Comparison of ENCODE assay signal across 9 cellular contexts in the genomic region with DNA sequence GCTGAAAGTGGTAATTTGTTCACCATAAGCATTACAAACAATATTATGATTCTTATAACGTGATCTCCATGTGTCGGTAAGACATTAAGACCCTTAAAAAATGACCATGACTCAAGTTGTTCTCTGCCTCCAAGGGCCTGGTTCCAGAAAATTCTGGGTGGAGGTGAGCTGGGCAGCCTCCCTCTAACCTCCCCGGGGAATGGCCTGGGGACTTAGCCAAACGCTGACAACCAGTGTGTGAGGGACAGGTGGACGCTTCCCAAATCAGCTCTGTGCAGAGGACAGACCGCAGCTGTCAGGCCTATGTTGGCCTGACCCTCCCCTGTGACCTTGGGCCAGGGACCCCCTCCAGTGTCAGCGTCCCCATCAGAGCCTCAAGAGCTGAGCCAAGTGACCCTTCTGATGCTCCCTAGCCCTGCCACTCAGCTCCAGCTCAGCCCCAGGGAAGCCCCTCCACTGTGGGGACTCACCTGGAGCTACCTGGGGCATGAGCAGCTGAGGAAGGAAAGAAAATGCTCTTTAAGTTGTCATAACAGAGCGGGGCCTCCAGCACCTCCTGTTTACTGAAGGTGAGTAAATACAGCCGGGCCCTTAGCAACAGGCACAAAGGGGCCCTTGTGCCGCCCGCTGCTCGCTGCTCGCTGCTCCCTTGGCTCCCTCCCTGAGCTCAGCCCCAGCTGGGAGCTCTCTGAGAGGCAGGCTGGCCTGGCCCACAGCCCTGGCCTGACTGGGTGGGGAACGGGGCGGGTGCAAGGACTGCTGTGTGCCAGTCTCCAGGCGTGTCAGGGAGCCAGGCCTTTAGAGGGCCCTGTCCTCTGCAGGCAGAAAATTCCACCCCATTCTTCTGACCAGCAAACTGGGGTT.
DNase-seq lines count a peak whose midpoint lies in the region; ATAC-seq, FAIRE-seq and TF ChIP-seq lines count a peak whose summit lies in the region.
"Had no signal": no experiment of that assay in that cellular context is flagged by ENCODE, and none has a peak within 500 bp of the region (broad histone marks: within the 10 kb centered on the region; RNA-seq: fewer than 3 reads in every experiment).

No MANE protein-coding gene starts in this region.

- in situ Hi-C loops in SK-MEL-5 (cut with HindIII; ENCODE audit: low pct_unique_long_range_greater_than_20kb, low sequenced_read_pairs): no loop called here

- no peaks in the 10 kb centered on the region for H3K36me3 ChIP-seq in iPS-20b (ENCODE audit: insufficient read depth, low read depth, low read length)
- H3K36me3 ChIP-seq in smooth muscle cell (ENCODE audit: low read depth): no peaks in the 10 kb centered on the region
- no peaks in the 10 kb centered on the region for H3K36me3 ChIP-seq in SK-N-SH (replicated peaks in 1 of 2; ENCODE audit: control insufficient read depth in 1 of 2, insufficient read depth in 2 of 2, low read length in 1 of 2)
- no peaks in the 10 kb centered on the region for H3K36me3 ChIP-seq in CD8-positive, alpha-beta T cell (ENCODE audit: insufficient read depth, low read length)

- TF ChIP-seq RAD21 in SK-N-SH (IDR thresholded peaks at IDR 0.05; ENCODE audit: low read length): no peak

- POLR2A ChIA-PET in SK-N-SH (lab: Yijun Ruan, JAX): no interaction called here
- POLR2A ChIA-PET in CD8-positive, alpha-beta T cell (lab: Charles Lee): no interaction called here

- H3K9ac ChIP-seq in iPS-20b (ENCODE audit: low read depth, low read length) (peak overlapping the region; percentile 25; the same call in 1 of the 2 replicates), smooth muscle cell (ENCODE audit: low read depth) (no peak overlapping the region), SK-N-SH (no peak overlapping the region)

- no peak for TF ChIP-seq CTCF in smooth muscle cell (IDR thresholded peaks at IDR 0.05; ENCODE audit: borderline replicate concordance, insufficient read depth, poor library complexity, severe bottlenecking)
- TF ChIP-seq CTCF in SK-N-SH (IDR thresholded peaks at IDR 0.05): no peak
- TF ChIP-seq CTCF in CD8-positive, alpha-beta T cell (IDR thresholded peaks at IDR 0.05): no peak

- FAIRE-seq in GM12891 (lab: Jason Lieb, UNC): no peak

- H3K36me3 Mint-ChIP-seq in activated T-helper 1 cell treated with anti-CD3 and anti-CD28 coated beads, Interleukin-12 subunit alpha, Interleukin-12 subunit beta, Interleukin-2, Interleukin-4 antibody, amounts not matched to agents 30 ng/mL and 10 ng/mL and 1 ng/mL, durations not matched to agents 14 hours and 24 hours and 36 hours (ENCODE audit: low read depth): no peaks in the 10 kb centered on the region
- no peaks in the 10 kb centered on the region for H3K36me3 Mint-ChIP-seq in CD8-positive, alpha-beta T cell
- H3K36me3 Mint-ChIP-seq: activated naive CD8-positive, alpha-beta T cell treated with anti-CD3 and anti-CD28 coated beads, Interleukin-2, amount 10 ng/mL, durations not matched to agents 7 days and 5 days had no signal

- H3K4me1 ChIP-seq in iPS-20b (ENCODE audit: insufficient read depth, low read length) (peaks cover 20% of the 10 kb centered on the region; the same call in 1 of the 2 replicates), smooth muscle cell (ENCODE audit: low read depth) (peaks cover 8% of the 10 kb centered on the region), SK-N-SH (ENCODE audit: control insufficient read depth in 1 of 2, insufficient read depth in 2 of 2, low read depth in 1 of 2, low read length in 1 of 2) (peaks cover 0 to 25% of the 10 kb centered on the region in 2 experiments; a peak in 1 of 4 replicates)
- no peaks in the 10 kb centered on the region for H3K4me1 ChIP-seq in CD8-positive, alpha-beta T cell (ENCODE audit: insufficient read depth, low read length)

- H3K4me1 Mint-ChIP-seq in activated T-helper 1 cell treated with anti-CD3 and anti-CD28 coated beads, Interleukin-12 subunit alpha, Interleukin-12 subunit beta, Interleukin-2, Interleukin-4 antibody, amounts not matched to agents 30 ng/mL and 10 ng/mL and 1 ng/mL, durations not matched to agents 14 hours and 24 hours and 36 hours (ENCODE audit: low read depth): no peaks in the 10 kb centered on the region
- H3K4me1 Mint-ChIP-seq in CD8-positive, alpha-beta T cell (ENCODE audit: low read depth): no peaks in the 10 kb centered on the region

- CTCF ChIA-PET in SK-N-SH (lab: Yijun Ruan, JAX): interaction anchor here (0.6 to 2.7 kb wide), 5 partner anchors 9 to 354 kb away, joined by 3 to 12 read pairs (median 4); no protein-coding TSS in a partner anchor
- CTCF ChIA-PET in CD8-positive, alpha-beta T cell (lab: Charles Lee): interaction anchor here (1.1 to 1.3 kb wide), 2 partner anchors 8 to 184 kb away, joined by 3 read pairs; no protein-coding TSS in a partner anchor

- H3K79me2 ChIP-seq in smooth muscle cell (ENCODE audit: low read depth) (no peaks in the 10 kb centered on the region), SK-N-SH (ENCODE audit: insufficient read depth) (no peaks in the 10 kb centered on the region)

- H3K4me2 ChIP-seq in smooth muscle cell (no peak overlapping the region), SK-N-SH (no peak overlapping the region)

- intact Hi-C loops in activated T-helper 1 cell treated with anti-CD3 and anti-CD28 coated beads, Interleukin-12 subunit alpha, Interleukin-12 subunit beta, Interleukin-2, Interleukin-4 antibody, amounts not matched to agents 30 ng/mL and 10 ng/mL and 1 ng/mL, durations not matched to agents 14 hours and 24 hours and 36 hours (cut with micrococcal nuclease): no loop called here
- intact Hi-C loops in CD8-positive, alpha-beta T cell (cut with DNase I, micrococcal nuclease): no loop called here

- H3K27ac Mint-ChIP-seq in activated T-helper 1 cell treated with anti-CD3 and anti-CD28 coated beads, Interleukin-12 subunit alpha, Interleukin-12 subunit beta, Interleukin-2, Interleukin-4 antibody, amounts not matched to agents 30 ng/mL and 10 ng/mL and 1 ng/mL, durations not matched to agents 14 hours and 24 hours and 36 hours: no peak overlapping the region
- H3K27ac Mint-ChIP-seq in CD8-positive, alpha-beta T cell: no peak overlapping the region
- H3K27ac Mint-ChIP-seq: activated naive CD8-positive, alpha-beta T cell treated with anti-CD3 and anti-CD28 coated beads, Interleukin-2, amount 10 ng/mL, durations not matched to agents 7 days and 5 days had no signal

- H3K27ac ChIP-seq in iPS-20b (ENCODE audit: low read length) (no peak overlapping the region), smooth muscle cell (ENCODE audit: low read depth) (peak overlapping the region; percentile 46), SK-N-SH (ENCODE audit: low read depth in 2 of 2, low read length in 1 of 2) (no peak overlapping the region)
- no peak overlapping the region for H3K27ac ChIP-seq in CD8-positive, alpha-beta T cell (ENCODE audit: low read depth, low read length)

- H3K9me3 ChIP-seq in iPS-20b (ENCODE audit: insufficient read depth, low read depth, low read length) (no peaks in the 10 kb centered on the region), smooth muscle cell (replicated peaks; ENCODE audit: low read depth) (no peaks in the 10 kb centered on the region), SK-N-SH (no peaks in the 10 kb centered on the region)
- no peaks in the 10 kb centered on the region for H3K9me3 ChIP-seq in CD8-positive, alpha-beta T cell (ENCODE audit: low read length)

- no peak for TF ChIP-seq EP300 in SK-N-SH (IDR thresholded peaks at IDR 0.05; ENCODE audit: borderline replicate concordance in 1 of 2, low read depth in 1 of 2, low read length in 1 of 2)

- peaks cover 8% of the 10 kb centered on the region for H3K27me3 Mint-ChIP-seq in activated T-helper 1 cell treated with anti-CD3 and anti-CD28 coated beads, Interleukin-12 subunit alpha, Interleukin-12 subunit beta, Interleukin-2, Interleukin-4 antibody, amounts not matched to agents 30 ng/mL and 10 ng/mL and 1 ng/mL, durations not matched to agents 14 hours and 24 hours and 36 hours (ENCODE audit: insufficient read depth)
- peaks cover 11% of the 10 kb centered on the region for H3K27me3 Mint-ChIP-seq in CD8-positive, alpha-beta T cell (ENCODE audit: low read depth)

- no peaks in the 10 kb centered on the region for H3K9me3 Mint-ChIP-seq in activated T-helper 1 cell treated with anti-CD3 and anti-CD28 coated beads, Interleukin-12 subunit alpha, Interleukin-12 subunit beta, Interleukin-2, Interleukin-4 antibody, amounts not matched to agents 30 ng/mL and 10 ng/mL and 1 ng/mL, durations not matched to agents 14 hours and 24 hours and 36 hours
- H3K9me3 Mint-ChIP-seq in CD8-positive, alpha-beta T cell: no peaks in the 10 kb centered on the region
- H3K9me3 Mint-ChIP-seq: activated naive CD8-positive, alpha-beta T cell treated with anti-CD3 and anti-CD28 coated beads, Interleukin-2, amount 10 ng/mL, durations not matched to agents 7 days and 5 days had no signal

- H3K9me2 ChIP-seq in SK-N-SH: no peaks in the 10 kb centered on the region

- DNase-seq in NCI-H1092 (lab: John Stamatoyannopoulos, UW) (peak; percentile 98), SK-MEL-5 (ENCODE audit: low read depth, low spot score) (peak; percentile 91), smooth muscle cell (lab: John Stamatoyannopoulos, UW; ENCODE audit: unreplicated experiment) (no peak), GM12891 (ENCODE audit: insufficient read length, low spot score) (no peak), SK-N-SH (no peak)
- no peak for DNase-seq in activated T-helper 1 cell treated with anti-CD3 and anti-CD28 coated beads, Interleukin-12 subunit alpha, Interleukin-12 subunit beta, Interleukin-2, Interleukin-4 antibody, amounts not matched to agents 30 ng/mL and 10 ng/mL and 1 ng/mL, durations not matched to agents 14 hours and 24 hours and 36 hours (ENCODE audit: low spot score)
- no peak for DNase-seq in CD8-positive, alpha-beta T cell
- DNase-seq: activated naive CD8-positive, alpha-beta T cell treated with anti-CD3 and anti-CD28 coated beads, Interleukin-2, amount 10 ng/mL, durations not matched to agents 7 days and 5 days had no signal

- H3K4me3 ChIP-seq in iPS-20b (ENCODE audit: low read length) (no peak overlapping the region), smooth muscle cell (no peak overlapping the region), SK-N-SH (ENCODE audit: low read depth in 2 of 2, low read length in 1 of 2) (no peak overlapping the region)
- H3K4me3 ChIP-seq in CD8-positive, alpha-beta T cell (ENCODE audit: low read depth, low read length): no peak overlapping the region

- TF ChIP-seq POLR2A in GM12891 (IDR thresholded peaks at IDR 0.05; ENCODE audit: low read depth, low read length): no peak

- no peak for ATAC-seq in CD8-positive, alpha-beta T cell

- WGBS in smooth muscle cell (ENCODE audit: low lambda C conversion rate): 77% methylated on average over 16 of the region's 16 CpGs
- WGBS in SK-N-SH (ENCODE audit: low lambda C conversion rate): 86% methylated on average over 9 of the region's 16 CpGs

- H3F3A ChIP-seq in smooth muscle cell (ENCODE audit: low read depth) (no peaks in the 10 kb centered on the region), SK-N-SH (replicated peaks; ENCODE audit: insufficient read depth) (no peaks in the 10 kb centered on the region)

- H2AFZ ChIP-seq in smooth muscle cell (ENCODE audit: low read depth) (no peak overlapping the region), SK-N-SH (ENCODE audit: low read depth) (no peak overlapping the region)

- H4K20me1 ChIP-seq in smooth muscle cell (ENCODE audit: low read depth): no peaks in the 10 kb centered on the region
- H4K20me1 ChIP-seq in SK-N-SH (ENCODE audit: insufficient read depth): no peaks in the 10 kb centered on the region

- no peaks in the 10 kb centered on the region for H3K27me3 ChIP-seq in iPS-20b (ENCODE audit: insufficient read depth, low read length)
- no peaks in the 10 kb centered on the region for H3K27me3 ChIP-seq in smooth muscle cell (ENCODE audit: low read depth)
- no peaks in the 10 kb centered on the region for H3K27me3 ChIP-seq in SK-N-SH (ENCODE audit: insufficient read depth)
- no peaks in the 10 kb centered on the region for H3K27me3 ChIP-seq in CD8-positive, alpha-beta T cell (ENCODE audit: insufficient read depth, low read length)

- H3K4me3 Mint-ChIP-seq in activated T-helper 1 cell treated with anti-CD3 and anti-CD28 coated beads, Interleukin-12 subunit alpha, Interleukin-12 subunit beta, Interleukin-2, Interleukin-4 antibody, amounts not matched to agents 30 ng/mL and 10 ng/mL and 1 ng/mL, durations not matched to agents 14 hours and 24 hours and 36 hours: no peak overlapping the region
- no peak overlapping the region for H3K4me3 Mint-ChIP-seq in CD8-positive, alpha-beta T cell
- H3K4me3 Mint-ChIP-seq: activated naive CD8-positive, alpha-beta T cell treated with anti-CD3 and anti-CD28 coated beads, Interleukin-2, amount 10 ng/mL, durations not matched to agents 7 days and 5 days had no signal

Comparison
In these comparisons a context has a peak if more than half of its experiments do, and no peak if none do; other contexts are left out.
1. DNase-seq: peak in NCI-H1092 (single experiment) and SK-MEL-5 (single experiment); none in smooth muscle cell (single experiment), GM12891 (single experiment), activated T-helper 1 cell treated with anti-CD3 and anti-CD28 coated beads, Interleukin-12 subunit alpha, Interleukin-12 subunit beta, Interleukin-2, Interleukin-4 antibody, amounts not matched to agents 30 ng/mL and 10 ng/mL and 1 ng/mL, durations not matched to agents 14 hours and 24 hours and 36 hours (single experiment), SK-N-SH (single experiment) and CD8-positive, alpha-beta T cell (0 of 7).